Comparison of ENCODE assay signal across 1 cellular context in the genomic region with DNA sequence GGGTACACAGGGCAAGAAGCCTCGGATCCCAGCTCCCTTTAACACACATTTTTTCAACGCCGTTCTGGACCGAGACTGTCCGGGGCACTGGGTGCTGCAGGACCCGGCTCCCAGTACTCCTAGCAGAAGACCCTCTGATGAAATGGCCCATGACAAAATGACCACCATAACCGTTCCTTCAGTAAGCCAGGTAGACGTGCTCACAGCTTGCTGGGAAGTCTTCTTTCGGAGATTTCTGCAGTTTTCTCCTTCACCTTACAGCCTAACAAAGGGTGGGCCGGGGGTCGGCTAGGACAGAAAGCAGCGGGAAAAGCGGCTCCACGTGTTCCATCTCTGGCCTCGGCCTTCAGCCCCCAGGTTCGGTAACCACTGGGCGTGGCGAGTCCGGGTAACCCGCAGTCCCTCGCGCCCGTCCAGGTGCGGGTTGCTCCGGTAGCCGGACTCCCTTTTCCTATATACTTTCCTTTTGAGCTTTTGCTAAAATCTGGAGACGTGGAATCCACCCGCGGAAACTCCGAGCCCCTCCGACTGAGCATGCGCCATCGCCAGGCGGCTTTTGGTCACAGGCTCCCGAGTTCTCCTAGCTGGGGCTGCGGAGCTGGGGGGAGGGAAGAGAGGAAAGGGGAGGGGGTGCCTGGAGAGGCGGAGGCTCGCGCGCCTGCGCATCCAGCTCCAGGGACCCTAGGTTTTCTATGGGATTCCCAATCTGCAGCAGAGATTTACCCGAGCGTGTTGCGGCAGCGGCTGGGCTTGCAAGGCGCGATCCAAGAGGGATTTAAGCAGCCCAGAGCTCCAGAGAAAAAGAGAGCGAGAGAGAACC.
TF ChIP-seq lines count a peak whose summit lies in the region.

A gene (plus strand): TSS at position 704 of the 820 bp plus-strand sequence. CDS start 51,379 bp downstream, outside the sequence.

TF ChIP-seq in endothelial cell of umbilical vein, 7 proteins besides CTCF, POLR2A, EP300 and RAD21:
- peak; percentile 15 for TF ChIP-seq EZH2 (IDR thresholded peaks at IDR 0.05; ENCODE audit: borderline replicate concordance, low read depth, low read length, severe bottlenecking)
- no peak for TF ChIP-seq GATA2 (IDR thresholded peaks at IDR 0.05; ENCODE audit: insufficient read depth, insufficient read length, low read depth, low read length)
